In the genomic region with DNA sequence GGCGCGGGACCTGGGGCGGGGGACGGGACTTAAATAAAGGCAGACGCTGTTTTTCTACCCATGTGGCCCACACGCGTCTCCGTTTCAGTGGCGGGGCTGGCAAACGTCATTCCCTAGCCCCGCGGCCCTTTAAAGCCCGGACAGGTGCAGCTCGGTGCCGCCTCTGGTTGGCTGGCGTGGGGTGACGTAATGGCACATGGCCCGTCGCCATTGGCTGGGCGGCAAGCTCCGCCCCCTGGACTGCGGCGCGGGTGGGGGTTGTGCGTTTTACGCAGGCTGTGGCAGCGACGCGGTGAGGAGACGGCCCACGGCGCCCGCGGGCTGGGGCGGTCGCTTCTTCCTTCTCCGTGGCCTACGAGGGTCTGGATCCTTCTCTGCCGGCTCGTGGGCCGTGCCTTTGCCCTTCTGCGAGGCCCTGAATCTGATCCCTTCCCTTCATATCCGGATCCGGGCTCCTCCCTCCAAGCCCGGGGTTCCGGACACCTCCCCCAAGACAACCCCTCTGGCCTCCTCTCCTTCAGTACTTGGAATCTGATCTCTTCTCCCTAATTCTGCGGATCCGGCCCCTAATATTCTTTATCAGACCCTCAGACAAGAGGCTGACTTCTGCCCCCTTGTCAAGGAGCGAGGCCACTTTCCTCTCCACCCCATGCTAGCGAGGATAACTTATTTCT, we compare ENCODE assay signal across 1 cellular context.
TF ChIP-seq lines count a peak whose summit lies in the region.

A gene with protein sequence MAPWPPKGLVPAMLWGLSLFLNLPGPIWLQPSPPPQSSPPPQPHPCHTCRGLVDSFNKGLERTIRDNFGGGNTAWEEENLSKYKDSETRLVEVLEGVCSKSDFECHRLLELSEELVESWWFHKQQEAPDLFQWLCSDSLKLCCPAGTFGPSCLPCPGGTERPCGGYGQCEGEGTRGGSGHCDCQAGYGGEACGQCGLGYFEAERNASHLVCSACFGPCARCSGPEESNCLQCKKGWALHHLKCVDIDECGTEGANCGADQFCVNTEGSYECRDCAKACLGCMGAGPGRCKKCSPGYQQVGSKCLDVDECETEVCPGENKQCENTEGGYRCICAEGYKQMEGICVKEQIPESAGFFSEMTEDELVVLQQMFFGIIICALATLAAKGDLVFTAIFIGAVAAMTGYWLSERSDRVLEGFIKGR (plus strand): TSS at position 274 of the 674 bp plus-strand sequence. CDS start 605 bp downstream, outside the sequence.

TF ChIP-seq in K562, 482 proteins besides CTCF, POLR2A, EP300 and RAD21 (continued from another document and continues in another):
- TF ChIP-seq ELF2 (CRISPR knock-in tag; IDR thresholded peaks at IDR 0.05) (peak; percentile 39; the same call in 1 of the 2 replicates), KDM1A (IDR thresholded peaks at IDR 0.05) (no peak), CBFA2T3 (IDR thresholded peaks at IDR 0.05) (0 out of 2 replicates have a peak, but pooled peaks have one; percentile 18), MIER1 (IDR thresholded peaks at IDR 0.05; ENCODE audit: low read depth) (no peak), PTRF (tag; IDR thresholded peaks at IDR 0.05) (no peak), EGR1 (conservative IDR thresholded peaks at IDR 0.05) (peak; percentile 56; the same call in 1 of the 2 replicates), RBM15 (IDR thresholded peaks at IDR 0.05; ENCODE audit: insufficient read depth, low read length) (no peak), ZFP1 (CRISPR knock-in tag; IDR thresholded peaks at IDR 0.05) (no peak), FOXA3 (CRISPR knock-in tag; conservative IDR thresholded peaks at IDR 0.05 in 1 of 2, IDR thresholded peaks at IDR 0.05 in 1 of 2) (no peak), SMAD1 (IDR thresholded peaks at IDR 0.05; ENCODE audit: low read depth, low read length, partially characterized antibody) (peak; percentile 13), ZNF445 (CRISPR knock-in tag; IDR thresholded peaks at IDR 0.05; ENCODE audit: low read depth) (no peak), BRCA1 (IDR thresholded peaks at IDR 0.05) (no peak), BRCA1 (CRISPR knock-in tag; IDR thresholded peaks at IDR 0.05) (no peak), ZC3H8 (IDR thresholded peaks at IDR 0.05) (no peak), HOXB6 (CRISPR knock-in tag; IDR thresholded peaks at IDR 0.05; ENCODE audit: borderline replicate concordance) (no peak), KDM2B (CRISPR knock-in tag; IDR thresholded peaks at IDR 0.05) (no peak), ZKSCAN1 (IDR thresholded peaks at IDR 0.05; ENCODE audit: low read depth, low read length) (no peak), TAF9B (IDR thresholded peaks at IDR 0.05; ENCODE audit: partially characterized antibody) (no peak), MAFG (tag; conservative IDR thresholded peaks at IDR 0.05) (no peak), TEAD4 (IDR thresholded peaks at IDR 0.05; ENCODE audit: low read length) (no peak), TEAD4 (CRISPR knock-in tag; IDR thresholded peaks at IDR 0.05; ENCODE audit: borderline replicate concordance) (no peak), IRF2 (CRISPR knock-in tag; IDR thresholded peaks at IDR 0.05) (no peak), TARDBP (IDR thresholded peaks at IDR 0.05) (no peak), ZNF217 (CRISPR knock-in tag; IDR thresholded peaks at IDR 0.05) (no peak), ZNF239 (CRISPR knock-in tag; IDR thresholded peaks at IDR 0.05) (no peak), C11orf30 (IDR thresholded peaks at IDR 0.05; ENCODE audit: low read depth) (no peak), SRSF7 (optimal IDR thresholded peaks at IDR 0.05; ENCODE audit: low read depth, low read length) (no peak), RBM39 (optimal IDR thresholded peaks at IDR 0.05; ENCODE audit: low read depth, low read length) (no peak)
- TF ChIP-seq, protein P1, sequence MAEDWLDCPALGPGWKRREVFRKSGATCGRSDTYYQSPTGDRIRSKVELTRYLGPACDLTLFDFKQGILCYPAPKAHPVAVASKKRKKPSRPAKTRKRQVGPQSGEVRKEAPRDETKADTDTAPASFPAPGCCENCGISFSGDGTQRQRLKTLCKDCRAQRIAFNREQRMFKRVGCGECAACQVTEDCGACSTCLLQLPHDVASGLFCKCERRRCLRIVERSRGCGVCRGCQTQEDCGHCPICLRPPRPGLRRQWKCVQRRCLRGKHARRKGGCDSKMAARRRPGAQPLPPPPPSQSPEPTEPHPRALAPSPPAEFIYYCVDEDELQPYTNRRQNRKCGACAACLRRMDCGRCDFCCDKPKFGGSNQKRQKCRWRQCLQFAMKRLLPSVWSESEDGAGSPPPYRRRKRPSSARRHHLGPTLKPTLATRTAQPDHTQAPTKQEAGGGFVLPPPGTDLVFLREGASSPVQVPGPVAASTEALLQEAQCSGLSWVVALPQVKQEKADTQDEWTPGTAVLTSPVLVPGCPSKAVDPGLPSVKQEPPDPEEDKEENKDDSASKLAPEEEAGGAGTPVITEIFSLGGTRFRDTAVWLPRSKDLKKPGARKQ (CRISPR knock-in tag; IDR thresholded peaks at IDR 0.05) = no peak
- TF ChIP-seq, protein P2, sequence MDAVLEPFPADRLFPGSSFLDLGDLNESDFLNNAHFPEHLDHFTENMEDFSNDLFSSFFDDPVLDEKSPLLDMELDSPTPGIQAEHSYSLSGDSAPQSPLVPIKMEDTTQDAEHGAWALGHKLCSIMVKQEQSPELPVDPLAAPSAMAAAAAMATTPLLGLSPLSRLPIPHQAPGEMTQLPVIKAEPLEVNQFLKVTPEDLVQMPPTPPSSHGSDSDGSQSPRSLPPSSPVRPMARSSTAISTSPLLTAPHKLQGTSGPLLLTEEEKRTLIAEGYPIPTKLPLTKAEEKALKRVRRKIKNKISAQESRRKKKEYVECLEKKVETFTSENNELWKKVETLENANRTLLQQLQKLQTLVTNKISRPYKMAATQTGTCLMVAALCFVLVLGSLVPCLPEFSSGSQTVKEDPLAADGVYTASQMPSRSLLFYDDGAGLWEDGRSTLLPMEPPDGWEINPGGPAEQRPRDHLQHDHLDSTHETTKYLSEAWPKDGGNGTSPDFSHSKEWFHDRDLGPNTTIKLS (IDR thresholded peaks at IDR 0.05; ENCODE audit: borderline replicate concordance, low read depth) = no peak
- TF ChIP-seq, protein P3, sequence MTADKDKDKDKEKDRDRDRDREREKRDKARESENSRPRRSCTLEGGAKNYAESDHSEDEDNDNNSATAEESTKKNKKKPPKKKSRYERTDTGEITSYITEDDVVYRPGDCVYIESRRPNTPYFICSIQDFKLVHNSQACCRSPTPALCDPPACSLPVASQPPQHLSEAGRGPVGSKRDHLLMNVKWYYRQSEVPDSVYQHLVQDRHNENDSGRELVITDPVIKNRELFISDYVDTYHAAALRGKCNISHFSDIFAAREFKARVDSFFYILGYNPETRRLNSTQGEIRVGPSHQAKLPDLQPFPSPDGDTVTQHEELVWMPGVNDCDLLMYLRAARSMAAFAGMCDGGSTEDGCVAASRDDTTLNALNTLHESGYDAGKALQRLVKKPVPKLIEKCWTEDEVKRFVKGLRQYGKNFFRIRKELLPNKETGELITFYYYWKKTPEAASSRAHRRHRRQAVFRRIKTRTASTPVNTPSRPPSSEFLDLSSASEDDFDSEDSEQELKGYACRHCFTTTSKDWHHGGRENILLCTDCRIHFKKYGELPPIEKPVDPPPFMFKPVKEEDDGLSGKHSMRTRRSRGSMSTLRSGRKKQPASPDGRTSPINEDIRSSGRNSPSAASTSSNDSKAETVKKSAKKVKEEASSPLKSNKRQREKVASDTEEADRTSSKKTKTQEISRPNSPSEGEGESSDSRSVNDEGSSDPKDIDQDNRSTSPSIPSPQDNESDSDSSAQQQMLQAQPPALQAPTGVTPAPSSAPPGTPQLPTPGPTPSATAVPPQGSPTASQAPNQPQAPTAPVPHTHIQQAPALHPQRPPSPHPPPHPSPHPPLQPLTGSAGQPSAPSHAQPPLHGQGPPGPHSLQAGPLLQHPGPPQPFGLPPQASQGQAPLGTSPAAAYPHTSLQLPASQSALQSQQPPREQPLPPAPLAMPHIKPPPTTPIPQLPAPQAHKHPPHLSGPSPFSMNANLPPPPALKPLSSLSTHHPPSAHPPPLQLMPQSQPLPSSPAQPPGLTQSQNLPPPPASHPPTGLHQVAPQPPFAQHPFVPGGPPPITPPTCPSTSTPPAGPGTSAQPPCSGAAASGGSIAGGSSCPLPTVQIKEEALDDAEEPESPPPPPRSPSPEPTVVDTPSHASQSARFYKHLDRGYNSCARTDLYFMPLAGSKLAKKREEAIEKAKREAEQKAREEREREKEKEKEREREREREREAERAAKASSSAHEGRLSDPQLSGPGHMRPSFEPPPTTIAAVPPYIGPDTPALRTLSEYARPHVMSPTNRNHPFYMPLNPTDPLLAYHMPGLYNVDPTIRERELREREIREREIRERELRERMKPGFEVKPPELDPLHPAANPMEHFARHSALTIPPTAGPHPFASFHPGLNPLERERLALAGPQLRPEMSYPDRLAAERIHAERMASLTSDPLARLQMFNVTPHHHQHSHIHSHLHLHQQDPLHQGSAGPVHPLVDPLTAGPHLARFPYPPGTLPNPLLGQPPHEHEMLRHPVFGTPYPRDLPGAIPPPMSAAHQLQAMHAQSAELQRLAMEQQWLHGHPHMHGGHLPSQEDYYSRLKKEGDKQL (CRISPR knock-in tag; IDR thresholded peaks at IDR 0.05; ENCODE audit: borderline replicate concordance) = no peak
- TF ChIP-seq, protein P4, sequence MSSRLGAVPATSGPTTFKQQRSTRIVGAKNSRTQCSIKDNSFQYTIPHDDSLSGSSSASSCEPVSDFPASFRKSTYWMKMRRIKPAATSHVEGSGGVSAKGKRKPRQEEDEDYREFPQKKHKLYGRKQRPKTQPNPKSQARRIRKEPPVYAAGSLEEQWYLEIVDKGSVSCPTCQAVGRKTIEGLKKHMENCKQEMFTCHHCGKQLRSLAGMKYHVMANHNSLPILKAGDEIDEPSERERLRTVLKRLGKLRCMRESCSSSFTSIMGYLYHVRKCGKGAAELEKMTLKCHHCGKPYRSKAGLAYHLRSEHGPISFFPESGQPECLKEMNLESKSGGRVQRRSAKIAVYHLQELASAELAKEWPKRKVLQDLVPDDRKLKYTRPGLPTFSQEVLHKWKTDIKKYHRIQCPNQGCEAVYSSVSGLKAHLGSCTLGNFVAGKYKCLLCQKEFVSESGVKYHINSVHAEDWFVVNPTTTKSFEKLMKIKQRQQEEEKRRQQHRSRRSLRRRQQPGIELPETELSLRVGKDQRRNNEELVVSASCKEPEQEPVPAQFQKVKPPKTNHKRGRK (tag; IDR thresholded peaks at IDR 0.05) = no peak
- TF ChIP-seq, protein P5, sequence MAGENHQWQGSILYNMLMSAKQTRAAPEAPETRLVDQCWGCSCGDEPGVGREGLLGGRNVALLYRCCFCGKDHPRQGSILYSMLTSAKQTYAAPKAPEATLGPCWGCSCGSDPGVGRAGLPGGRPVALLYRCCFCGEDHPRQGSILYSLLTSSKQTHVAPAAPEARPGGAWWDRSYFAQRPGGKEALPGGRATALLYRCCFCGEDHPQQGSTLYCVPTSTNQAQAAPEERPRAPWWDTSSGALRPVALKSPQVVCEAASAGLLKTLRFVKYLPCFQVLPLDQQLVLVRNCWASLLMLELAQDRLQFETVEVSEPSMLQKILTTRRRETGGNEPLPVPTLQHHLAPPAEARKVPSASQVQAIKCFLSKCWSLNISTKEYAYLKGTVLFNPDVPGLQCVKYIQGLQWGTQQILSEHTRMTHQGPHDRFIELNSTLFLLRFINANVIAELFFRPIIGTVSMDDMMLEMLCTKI (IDR thresholded peaks at IDR 0.05; ENCODE audit: partially characterized antibody) = no peak
- TF ChIP-seq, protein P6, sequence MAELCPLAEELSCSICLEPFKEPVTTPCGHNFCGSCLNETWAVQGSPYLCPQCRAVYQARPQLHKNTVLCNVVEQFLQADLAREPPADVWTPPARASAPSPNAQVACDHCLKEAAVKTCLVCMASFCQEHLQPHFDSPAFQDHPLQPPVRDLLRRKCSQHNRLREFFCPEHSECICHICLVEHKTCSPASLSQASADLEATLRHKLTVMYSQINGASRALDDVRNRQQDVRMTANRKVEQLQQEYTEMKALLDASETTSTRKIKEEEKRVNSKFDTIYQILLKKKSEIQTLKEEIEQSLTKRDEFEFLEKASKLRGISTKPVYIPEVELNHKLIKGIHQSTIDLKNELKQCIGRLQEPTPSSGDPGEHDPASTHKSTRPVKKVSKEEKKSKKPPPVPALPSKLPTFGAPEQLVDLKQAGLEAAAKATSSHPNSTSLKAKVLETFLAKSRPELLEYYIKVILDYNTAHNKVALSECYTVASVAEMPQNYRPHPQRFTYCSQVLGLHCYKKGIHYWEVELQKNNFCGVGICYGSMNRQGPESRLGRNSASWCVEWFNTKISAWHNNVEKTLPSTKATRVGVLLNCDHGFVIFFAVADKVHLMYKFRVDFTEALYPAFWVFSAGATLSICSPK (IDR thresholded peaks at IDR 0.05; ENCODE audit: borderline replicate concordance) = no peak
- TF ChIP-seq, protein P7, sequence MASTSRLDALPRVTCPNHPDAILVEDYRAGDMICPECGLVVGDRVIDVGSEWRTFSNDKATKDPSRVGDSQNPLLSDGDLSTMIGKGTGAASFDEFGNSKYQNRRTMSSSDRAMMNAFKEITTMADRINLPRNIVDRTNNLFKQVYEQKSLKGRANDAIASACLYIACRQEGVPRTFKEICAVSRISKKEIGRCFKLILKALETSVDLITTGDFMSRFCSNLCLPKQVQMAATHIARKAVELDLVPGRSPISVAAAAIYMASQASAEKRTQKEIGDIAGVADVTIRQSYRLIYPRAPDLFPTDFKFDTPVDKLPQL (IDR thresholded peaks at IDR 0.05; ENCODE audit: extremely low read depth, insufficient read length) = no peak
- TF ChIP-seq, protein P8, sequence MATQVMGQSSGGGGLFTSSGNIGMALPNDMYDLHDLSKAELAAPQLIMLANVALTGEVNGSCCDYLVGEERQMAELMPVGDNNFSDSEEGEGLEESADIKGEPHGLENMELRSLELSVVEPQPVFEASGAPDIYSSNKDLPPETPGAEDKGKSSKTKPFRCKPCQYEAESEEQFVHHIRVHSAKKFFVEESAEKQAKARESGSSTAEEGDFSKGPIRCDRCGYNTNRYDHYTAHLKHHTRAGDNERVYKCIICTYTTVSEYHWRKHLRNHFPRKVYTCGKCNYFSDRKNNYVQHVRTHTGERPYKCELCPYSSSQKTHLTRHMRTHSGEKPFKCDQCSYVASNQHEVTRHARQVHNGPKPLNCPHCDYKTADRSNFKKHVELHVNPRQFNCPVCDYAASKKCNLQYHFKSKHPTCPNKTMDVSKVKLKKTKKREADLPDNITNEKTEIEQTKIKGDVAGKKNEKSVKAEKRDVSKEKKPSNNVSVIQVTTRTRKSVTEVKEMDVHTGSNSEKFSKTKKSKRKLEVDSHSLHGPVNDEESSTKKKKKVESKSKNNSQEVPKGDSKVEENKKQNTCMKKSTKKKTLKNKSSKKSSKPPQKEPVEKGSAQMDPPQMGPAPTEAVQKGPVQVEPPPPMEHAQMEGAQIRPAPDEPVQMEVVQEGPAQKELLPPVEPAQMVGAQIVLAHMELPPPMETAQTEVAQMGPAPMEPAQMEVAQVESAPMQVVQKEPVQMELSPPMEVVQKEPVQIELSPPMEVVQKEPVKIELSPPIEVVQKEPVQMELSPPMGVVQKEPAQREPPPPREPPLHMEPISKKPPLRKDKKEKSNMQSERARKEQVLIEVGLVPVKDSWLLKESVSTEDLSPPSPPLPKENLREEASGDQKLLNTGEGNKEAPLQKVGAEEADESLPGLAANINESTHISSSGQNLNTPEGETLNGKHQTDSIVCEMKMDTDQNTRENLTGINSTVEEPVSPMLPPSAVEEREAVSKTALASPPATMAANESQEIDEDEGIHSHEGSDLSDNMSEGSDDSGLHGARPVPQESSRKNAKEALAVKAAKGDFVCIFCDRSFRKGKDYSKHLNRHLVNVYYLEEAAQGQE (CRISPR knock-in tag; IDR thresholded peaks at IDR 0.05; ENCODE audit: low read depth) = no peak
- TF ChIP-seq, protein P9, sequence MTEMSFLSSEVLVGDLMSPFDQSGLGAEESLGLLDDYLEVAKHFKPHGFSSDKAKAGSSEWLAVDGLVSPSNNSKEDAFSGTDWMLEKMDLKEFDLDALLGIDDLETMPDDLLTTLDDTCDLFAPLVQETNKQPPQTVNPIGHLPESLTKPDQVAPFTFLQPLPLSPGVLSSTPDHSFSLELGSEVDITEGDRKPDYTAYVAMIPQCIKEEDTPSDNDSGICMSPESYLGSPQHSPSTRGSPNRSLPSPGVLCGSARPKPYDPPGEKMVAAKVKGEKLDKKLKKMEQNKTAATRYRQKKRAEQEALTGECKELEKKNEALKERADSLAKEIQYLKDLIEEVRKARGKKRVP (CRISPR knock-in tag; IDR thresholded peaks at IDR 0.05) = 0 out of 2 replicates have a peak, but pooled peaks have one; percentile 51
